8 cellular contexts compared by ENCODE assay signal in genomic region chrX:106611682-106612402, GRCh38. TPM values are rescaled to one million over a fixed set of nuclear protein-coding genes. Genes with fewer than 3 reads are reported as not detected.
DNase-seq lines count a peak whose midpoint lies in the region; ATAC-seq and TF ChIP-seq lines count a peak whose summit lies in the region.

RADX (plus strand) TSS chrX:106611978; CDS start chrX:106612081, 103 bp downstream.

- TF ChIP-seq POLR2A in adrenal gland (IDR thresholded peaks at IDR 0.05) (peak in 1 of 2 donors; percentile 72), prostate gland (IDR thresholded peaks at IDR 0.05) (peak; percentile 48)

- H3K4me3 Mint-ChIP-seq in IgD-negative memory B cell = peak within 1 kb of the TSS; percentile 90 to 96 (median 92)

- no peaks in the 10 kb centered on the region for H3K4me1 ChIP-seq in adrenal gland (replicated peaks in 1 of 2)
- no peaks in the 10 kb centered on the region for H3K4me1 ChIP-seq in right atrium auricular region
- no peaks in the 10 kb centered on the region for H3K4me1 ChIP-seq in prostate gland (replicated peaks)
- H3K4me1 ChIP-seq in upper lobe of right lung = no peaks in the 10 kb centered on the region

- H3K27ac Mint-ChIP-seq in IgD-negative memory B cell = peak within 1 kb of the TSS; percentile 84 to 96 (median 92)

- no peaks in the 10 kb centered on the region for H3F3A ChIP-seq in SU-DHL-6 (ENCODE audit: insufficient read depth)

- H3K4me3 ChIP-seq in SU-DHL-6 (ENCODE audit: insufficient read depth, low read length, poor library complexity, severe bottlenecking) (peak within 1 kb of the TSS; percentile 89), adrenal gland (peak within 1 kb of the TSS in 3 of 4 donors; percentile 7 to 57 (median 18)), right atrium auricular region (peak within 1 kb of the TSS; percentile 33 to 50), prostate gland (peak within 1 kb of the TSS; percentile 20 to 31), upper lobe of right lung (peak within 1 kb of the TSS; percentile 57)

- H3K9ac ChIP-seq in SU-DHL-6 (ENCODE audit: low read length) = peak within 1 kb of the TSS; percentile 87

- H3K9me2 ChIP-seq in SU-DHL-6 (replicated peaks; ENCODE audit: insufficient read depth, low read length) = no peaks in the 10 kb centered on the region

- H3K27ac ChIP-seq in SU-DHL-6 (ENCODE audit: low read depth, low read length) (peak within 1 kb of the TSS; percentile 65), adrenal gland (peak within 1 kb of the TSS in 2 of 5 donors; percentile 40 to 51), right atrium auricular region (peak within 1 kb of the TSS in 1 of 2 donors; percentile 30), prostate gland (no peak within 1 kb of the TSS), upper lobe of right lung (peak within 1 kb of the TSS; percentile 11)

- H3K36me3 ChIP-seq in SU-DHL-6 (ENCODE audit: low read length) (no peaks in the 10 kb centered on the region), adrenal gland (replicated peaks in 1 of 2) (no peaks in the 10 kb centered on the region), right atrium auricular region (no peaks in the 10 kb centered on the region), prostate gland (no peaks in the 10 kb centered on the region), upper lobe of right lung (no peaks in the 10 kb centered on the region)

- H3K27me3 Mint-ChIP-seq in IgD-negative memory B cell = peaks cover 4% of the 10 kb centered on the region

- peak within 1 kb of the TSS; percentile 93 for H2AFZ ChIP-seq in SU-DHL-6 (ENCODE audit: low read depth, low read length, severe bottlenecking)

- intact Hi-C loops in adrenal gland (cut with DNase I) (no loop called here), prostate gland (cut with DNase I) (no loop called here), upper lobe of right lung (cut with DNase I) (no loop called here)

- TF ChIP-seq CTCF in SU-DHL-6 (IDR thresholded peaks at IDR 0.05; ENCODE audit: insufficient read depth, low read length, poor library complexity, severe bottlenecking) (no peak), adrenal gland (IDR thresholded peaks at IDR 0.05) (no peak), right atrium auricular region (IDR thresholded peaks at IDR 0.05) (no peak), prostate gland (IDR thresholded peaks at IDR 0.05) (no peak), upper lobe of right lung (IDR thresholded peaks at IDR 0.05) (no peak)

- peaks cover 9 to 10% (median 10%) of the 10 kb centered on the region in 3 donors for H3K4me1 Mint-ChIP-seq in IgD-negative memory B cell

- no peaks in the 10 kb centered on the region for H4K20me1 ChIP-seq in SU-DHL-6 (ENCODE audit: low read depth, low read length)

- no peaks in the 10 kb centered on the region for H3K36me3 Mint-ChIP-seq in IgD-negative memory B cell

- no peaks in the 10 kb centered on the region for H3K9me3 Mint-ChIP-seq in IgD-negative memory B cell

- H3K27me3 ChIP-seq in SU-DHL-6 (ENCODE audit: low read length) (no peaks in the 10 kb centered on the region), adrenal gland (peaks cover 5% of the 10 kb centered on the region), right atrium auricular region (no peaks in the 10 kb centered on the region), prostate gland (replicated peaks; ENCODE audit: insufficient read depth) (no peaks in the 10 kb centered on the region), upper lobe of right lung (no peaks in the 10 kb centered on the region)

- ATAC-seq in GM21619 (IDR thresholded peaks at IDR 0.05; ENCODE audit: unreplicated experiment) (peak; percentile 97), upper lobe of right lung (peak; percentile 100)

- H3K9me3 ChIP-seq in SU-DHL-6 (ENCODE audit: insufficient read depth, low read length) = no peaks in the 10 kb centered on the region
- no peaks in the 10 kb centered on the region for H3K9me3 ChIP-seq in adrenal gland (replicated peaks in 1 of 3)
- H3K9me3 ChIP-seq in right atrium auricular region = no peaks in the 10 kb centered on the region
- no peaks in the 10 kb centered on the region for H3K9me3 ChIP-seq in prostate gland
- no peaks in the 10 kb centered on the region for H3K9me3 ChIP-seq in upper lobe of right lung

- WGBS in adrenal gland, 4 donors = 0 to 37% (median 17%) methylated on average over 3 to 46 of the region's 46 CpGs
- 0% methylated on average over 6 of the region's 46 CpGs for WGBS in prostate gland

- peak within 1 kb of the TSS; percentile 90 for H3K4me2 ChIP-seq in SU-DHL-6 (ENCODE audit: low read depth, low read length, poor library complexity, severe bottlenecking)

- H3K79me2 ChIP-seq in SU-DHL-6 (ENCODE audit: insufficient read depth, low read length) = peaks cover 42% of the 10 kb centered on the region

- peak; percentile 74 for DNase-seq in DMS79 treated with DMSO at 0.1 percent for 48 hours (lab: John Stamatoyannopoulos, UW)
- peak; percentile 83 to 93 (median 85) for DNase-seq in adrenal gland
- peak; percentile 82 for DNase-seq in right atrium auricular region (ENCODE audit: low spot score)
- peak; percentile 56 for DNase-seq in prostate gland (ENCODE audit: low spot score)
- DNase-seq in upper lobe of right lung = peak; percentile 91

RNA-seq across cellular contexts. Expression of gene RADX, which starts in this region (rescaled TPM):
- 1.9 TPM for polyA plus RNA-seq in IgD-negative memory B cell
- total RNA-seq in adrenal gland = 1 to 10 TPM in 7 of 8 donors, under 1 TPM in 1; 0.60 to 6.8 (median 3.3) TPM
- polyA plus RNA-seq in adrenal gland = 10 to 100 TPM in 1 of 3 donors, 1 to 10 TPM in 2; 7.5 to 39.9 (median 9.9) TPM
- total RNA-seq in right atrium auricular region = 1 to 10 TPM in 1 of 2 donors, under 1 TPM in 1; 0.67 to 1.8 TPM
- total RNA-seq in prostate gland = 1 to 10 TPM in 1 of 2 donors, under 1 TPM in 1; 0.96 to 7.9 TPM
- 2.4 TPM for total RNA-seq in upper lobe of right lung

Comparison
In these comparisons a context has a peak if more than half of its experiments do, and no peak if none do; other contexts are left out.
1. H3K27ac ChIP-seq: peak in SU-DHL-6 (single experiment) and upper lobe of right lung (single experiment); none in prostate gland (0 of 2).
2. H3K4me3 ChIP-seq: peak in every context shown above with its lines; median percentile 89 in SU-DHL-6; 57 in upper lobe of right lung; 42 in right atrium auricular region; 26 in prostate gland; 18 in adrenal gland.
3. Peak in every context shown above with its lines, with median percentiles within 50 percentile points of each other: DNase-seq.